21 cellular contexts compared by ENCODE assay signal in the genomic region with DNA sequence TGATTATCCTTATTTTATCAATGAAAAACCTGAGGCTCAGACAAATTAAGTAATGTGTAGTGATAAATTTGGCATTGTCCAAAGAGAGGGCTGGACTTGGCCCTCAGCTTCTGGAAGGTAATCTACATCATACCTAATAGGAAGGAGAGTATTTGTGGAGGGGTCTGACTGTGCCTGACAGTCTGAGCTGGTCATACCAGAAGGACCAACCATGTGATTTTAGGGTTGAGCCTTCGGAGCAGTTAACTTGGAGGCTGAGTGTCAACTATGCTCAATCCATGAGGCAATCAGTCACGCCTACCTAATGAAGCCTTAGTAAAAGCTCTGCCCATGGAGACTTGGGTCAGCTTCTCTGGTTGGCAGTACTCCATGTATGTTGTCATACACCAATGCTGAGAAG.
DNase-seq lines count a peak whose midpoint lies in the region; ATAC-seq, FAIRE-seq and TF ChIP-seq lines count a peak whose summit lies in the region.
"Had no signal": no experiment of that assay in that cellular context is flagged by ENCODE, and none has a peak within 500 bp of the region (broad histone marks: within the 10 kb centered on the region; RNA-seq: fewer than 3 reads in every experiment).

No MANE protein-coding gene starts in this region.

- H3K4me2 ChIP-seq in endothelial cell of umbilical vein (ENCODE audit: insufficient read depth, low read length), result peak overlapping the region; percentile 62

- H3K4me1 ChIP-seq in endothelial cell of umbilical vein (ENCODE audit: control insufficient read depth, extremely low read depth, insufficient read depth, low read length) (peaks cover 20% of the 10 kb centered on the region), upper lobe of right lung (peaks cover 8% of the 10 kb centered on the region), kidney (ENCODE audit: control insufficient read depth in 1 of 2, insufficient read depth in 1 of 2, low read depth in 1 of 2, low read length in 2 of 2) (no peaks in the 10 kb centered on the region)

- H3K9me3 Mint-ChIP-seq in activated naive CD8-positive, alpha-beta T cell treated with anti-CD3 and anti-CD28 coated beads, Interleukin-2, amount 50 U/mL, for 24 hours, result no peaks in the 10 kb centered on the region
- no peaks in the 10 kb centered on the region for H3K9me3 Mint-ChIP-seq in activated naive CD8-positive, alpha-beta T cell treated with anti-CD3 and anti-CD28 coated beads for 36 hours
- H3K9me3 Mint-ChIP-seq: CD4-positive, alpha-beta memory T cell had no signal

- no peaks in the 10 kb centered on the region for H4K20me1 ChIP-seq in endothelial cell of umbilical vein (replicated peaks; ENCODE audit: control insufficient read depth, extremely low read depth, insufficient read depth, low read length)

- peaks cover 3% of the 10 kb centered on the region for H3K27me3 Mint-ChIP-seq in activated naive CD8-positive, alpha-beta T cell treated with anti-CD3 and anti-CD28 coated beads, Interleukin-2, amount 50 U/mL, for 24 hours
- peaks cover 5% of the 10 kb centered on the region for H3K27me3 Mint-ChIP-seq in activated naive CD8-positive, alpha-beta T cell treated with anti-CD3 and anti-CD28 coated beads for 36 hours

- H3K27ac Mint-ChIP-seq in activated naive CD8-positive, alpha-beta T cell treated with anti-CD3 and anti-CD28 coated beads, Interleukin-2, amount 50 U/mL, for 24 hours, result no peak overlapping the region
- H3K27ac Mint-ChIP-seq in activated naive CD8-positive, alpha-beta T cell treated with anti-CD3 and anti-CD28 coated beads for 36 hours, result no peak overlapping the region
- H3K27ac Mint-ChIP-seq: CD4-positive, alpha-beta memory T cell had no signal

- H3K36me3 Mint-ChIP-seq in activated naive CD8-positive, alpha-beta T cell treated with anti-CD3 and anti-CD28 coated beads, Interleukin-2, amount 50 U/mL, for 24 hours (ENCODE audit: low read depth), result no peaks in the 10 kb centered on the region
- no peaks in the 10 kb centered on the region for H3K36me3 Mint-ChIP-seq in activated naive CD8-positive, alpha-beta T cell treated with anti-CD3 and anti-CD28 coated beads for 36 hours
- H3K36me3 Mint-ChIP-seq: CD4-positive, alpha-beta memory T cell had no signal

- H3K4me3 Mint-ChIP-seq in activated naive CD8-positive, alpha-beta T cell treated with anti-CD3 and anti-CD28 coated beads, Interleukin-2, amount 50 U/mL, for 24 hours, result no peak overlapping the region
- H3K4me3 Mint-ChIP-seq in activated naive CD8-positive, alpha-beta T cell treated with anti-CD3 and anti-CD28 coated beads for 36 hours, result no peak overlapping the region
- H3K4me3 Mint-ChIP-seq: CD4-positive, alpha-beta memory T cell had no signal

- no peak overlapping the region for H3K4me3 ChIP-seq in endothelial cell of umbilical vein (replicated peaks in 1 of 3; ENCODE audit: insufficient read depth in 1 of 3, low read depth in 1 of 3, low read length in 3 of 3)
- no peak overlapping the region for H3K4me3 ChIP-seq in upper lobe of right lung
- H3K4me3 ChIP-seq in kidney (ENCODE audit: low read length in 2 of 2), result no peak overlapping the region
- H3K4me3 ChIP-seq: GM12878, GM23248 had no signal

- DNase-seq in activated naive CD8-positive, alpha-beta T cell treated with anti-CD3 and anti-CD28 coated beads, Interleukin-2, amount 50 U/mL, for 24 hours, result no peak
- DNase-seq in activated naive CD8-positive, alpha-beta T cell treated with anti-CD3 and anti-CD28 coated beads for 36 hours, result no peak
- DNase-seq in dermis blood vessel endothelial cell (peak; percentile 20), endothelial cell of umbilical vein (ENCODE audit: low read depth, low spot score) (no peak), upper lobe of right lung (no peak), MV-4-11 (lab: John Stamatoyannopoulos, UW) (no peak), kidney (no peak)
- DNase-seq: C1 segment of cervical spinal cord; Calu3; CD4-positive, alpha-beta memory T cell; COR-L47; DMS53; EL; GDM1; GM23248; H7; HCEC 1CT had no signal

- no peak for FAIRE-seq in endothelial cell of umbilical vein (lab: Jason Lieb, UNC)
- FAIRE-seq in kidney (lab: Jason Lieb, UNC), result no peak
- FAIRE-seq: GM12878, GM19239, H1 had no signal

- intact Hi-C loops in endothelial cell of umbilical vein (cut with micrococcal nuclease), result no loop called here
- intact Hi-C loops in upper lobe of right lung (cut with DNase I), result no loop called here
- intact Hi-C loops in kidney (cut with DNase I), result no loop called here

- TF ChIP-seq POLR2A in endothelial cell of umbilical vein (IDR thresholded peaks at IDR 0.05; ENCODE audit: low read depth, low read length), result no peak

- H3K27me3 ChIP-seq in endothelial cell of umbilical vein (ENCODE audit: control insufficient read depth in 2 of 2, insufficient read depth in 2 of 2, low read length in 2 of 2) (no peaks in the 10 kb centered on the region), upper lobe of right lung (no peaks in the 10 kb centered on the region)

- H3K79me2 ChIP-seq in endothelial cell of umbilical vein (ENCODE audit: control insufficient read depth, insufficient read depth, low read length), result no peaks in the 10 kb centered on the region

- H3K9me3 ChIP-seq in endothelial cell of umbilical vein (replicated peaks; ENCODE audit: control insufficient read depth, insufficient read depth, low read length) (no peaks in the 10 kb centered on the region), upper lobe of right lung (no peaks in the 10 kb centered on the region), kidney (ENCODE audit: control insufficient read depth in 1 of 2, low read length in 2 of 2) (no peaks in the 10 kb centered on the region)

- no TSS peak for BruUV-seq in endothelial cell of umbilical vein (replicated peaks; lab: Mats Ljungman, UMichigan)

- H3K4me1 Mint-ChIP-seq in activated naive CD8-positive, alpha-beta T cell treated with anti-CD3 and anti-CD28 coated beads, Interleukin-2, amount 50 U/mL, for 24 hours, result no peaks in the 10 kb centered on the region
- H3K4me1 Mint-ChIP-seq in activated naive CD8-positive, alpha-beta T cell treated with anti-CD3 and anti-CD28 coated beads for 36 hours, result no peaks in the 10 kb centered on the region
- H3K4me1 Mint-ChIP-seq: CD4-positive, alpha-beta memory T cell had no signal

- H3K9ac ChIP-seq in endothelial cell of umbilical vein (replicated peaks; ENCODE audit: extremely low read depth, insufficient read depth, low read length) (no peak overlapping the region), kidney (ENCODE audit: low read length in 2 of 2) (no peak overlapping the region)
- H3K9ac ChIP-seq: GM23248 had no signal

- POLR2A ChIA-PET in endothelial cell of umbilical vein (lab: Charles Lee), result no interaction called here

- CTCF ChIA-PET in endothelial cell of umbilical vein (lab: Charles Lee), result interaction anchor here (1.0 to 2.9 kb wide), 7 partner anchors 12 to 651 kb away, joined by 3 to 23 read pairs (median 5); no protein-coding TSS in a partner anchor

- no peak overlapping the region for H2AFZ ChIP-seq in endothelial cell of umbilical vein (ENCODE audit: low read depth, low read length)
- H2AFZ ChIP-seq: GM23248 had no signal

- ATAC-seq in activated naive CD8-positive, alpha-beta T cell treated with anti-CD3 and anti-CD28 coated beads, Interleukin-2, amount 50 U/mL, for 24 hours, result peak; percentile 15
- ATAC-seq in upper lobe of right lung (peak; percentile 36), HG03565 (IDR thresholded peaks at IDR 0.05; ENCODE audit: unreplicated experiment) (no peak)
- ATAC-seq: GM12878 had no signal

- H3K9me1 ChIP-seq in endothelial cell of umbilical vein (replicated peaks; ENCODE audit: control insufficient read depth, extremely low read depth, insufficient read depth, low read length), result no peaks in the 10 kb centered on the region

- H3K36me3 ChIP-seq in endothelial cell of umbilical vein (ENCODE audit: control insufficient read depth in 2 of 2, extremely low read depth in 1 of 2, insufficient read depth in 2 of 2, low read length in 2 of 2), result no peaks in the 10 kb centered on the region
- H3K36me3 ChIP-seq in upper lobe of right lung, result no peaks in the 10 kb centered on the region
- no peaks in the 10 kb centered on the region for H3K36me3 ChIP-seq in kidney (ENCODE audit: control insufficient read depth in 1 of 2, insufficient read depth in 2 of 2, low read length in 2 of 2)

- dilution Hi-C loops in endothelial cell of umbilical vein (cut with MboI; ENCODE audit: extremely low pct_ligation_motif_present, low sequenced_read_pairs), result no loop called here

- TF ChIP-seq CTCF in endothelial cell of umbilical vein (IDR thresholded peaks at IDR 0.05; ENCODE audit: extremely low read depth in 1 of 2, insufficient read depth in 1 of 2, low read depth in 1 of 2, low read length in 2 of 2) (no peak), upper lobe of right lung (IDR thresholded peaks at IDR 0.05) (no peak), kidney (IDR thresholded peaks at IDR 0.05; ENCODE audit: borderline replicate concordance, extremely low read depth, insufficient read depth) (no peak)

- H3K27ac ChIP-seq in endothelial cell of umbilical vein (ENCODE audit: insufficient read depth, low read depth, low read length) (peak overlapping the region; percentile 24), upper lobe of right lung (no peak overlapping the region), kidney (ENCODE audit: low read depth in 2 of 2, low read length in 2 of 2) (no peak overlapping the region)
- H3K27ac ChIP-seq: GM23248 had no signal

TF ChIP-seq in endothelial cell of umbilical vein, 7 proteins besides CTCF, POLR2A, EP300 and RAD21:
- TF ChIP-seq FOS (IDR thresholded peaks at IDR 0.05; ENCODE audit: borderline replicate concordance, insufficient read depth, low read length), result no peak
- TF ChIP-seq MAX (IDR thresholded peaks at IDR 0.05; ENCODE audit: insufficient read depth, insufficient read length), result no peak
- no peak for TF ChIP-seq POLR2AphosphoS5 (IDR thresholded peaks at IDR 0.05; ENCODE audit: insufficient read depth, low read depth, low read length)
- no peak for TF ChIP-seq EZH2 (IDR thresholded peaks at IDR 0.05; ENCODE audit: borderline replicate concordance, low read depth, low read length, severe bottlenecking)
- no peak for TF ChIP-seq GATA2 (IDR thresholded peaks at IDR 0.05; ENCODE audit: insufficient read depth, insufficient read length, low read depth, low read length)
- no peak for TF ChIP-seq JUN (IDR thresholded peaks at IDR 0.05; ENCODE audit: borderline replicate concordance, insufficient read depth, insufficient read length, low read depth)
- TF ChIP-seq MYC (IDR thresholded peaks at IDR 0.05; ENCODE audit: low read depth, low read length), result no peak
